Comparison of ENCODE assay signal across 19 cellular contexts in the genomic region with DNA sequence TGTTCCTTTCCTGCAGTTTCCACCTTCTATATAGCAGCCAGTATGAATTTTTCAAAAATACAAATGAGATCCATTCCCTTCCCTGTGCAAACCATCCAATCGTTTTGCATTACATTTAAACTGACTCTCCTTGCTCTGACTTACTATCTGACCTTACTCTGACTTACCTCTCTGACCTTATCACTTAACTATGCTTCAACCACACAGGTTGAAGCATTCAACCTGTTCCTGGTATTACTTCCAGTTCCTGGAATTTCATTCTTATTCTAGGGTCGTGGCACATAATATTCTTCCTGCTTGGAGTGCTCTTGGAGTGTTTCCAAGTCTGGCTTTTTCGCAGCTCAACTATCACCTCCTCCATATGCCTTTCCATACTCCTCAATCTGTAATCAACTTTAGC.
DNase-seq lines count a peak whose midpoint lies in the region; ATAC-seq, FAIRE-seq and TF ChIP-seq lines count a peak whose summit lies in the region.
"Had no signal": no experiment of that assay in that cellular context is flagged by ENCODE, and none has a peak within 500 bp of the region (broad histone marks: within the 10 kb centered on the region; RNA-seq: fewer than 3 reads in every experiment).

No MANE protein-coding gene starts in this region.

- H4K8ac ChIP-seq in IMR-90 (ENCODE audit: low read depth in 2 of 2, low read length in 2 of 2) = no peak overlapping the region

- no peak for ATAC-seq in IMR-90 (ENCODE audit: low read depth)
- peak; percentile 31; the same call in 1 of the 3 replicates for ATAC-seq in RWPE2 (ENCODE audit: low read depth)
- no peak for ATAC-seq in HG03469 (IDR thresholded peaks at IDR 0.05; ENCODE audit: unreplicated experiment)
- ATAC-seq: GM12878 had no signal

- no peak overlapping the region for H2BK20ac ChIP-seq in IMR-90 (ENCODE audit: low read depth, low read length)

- H3K36me3 Mint-ChIP-seq in neural progenitor cell = no peaks in the 10 kb centered on the region

- no peak overlapping the region for H3K23ac ChIP-seq in IMR-90 (ENCODE audit: low read depth, low read length)

- H3F3A ChIP-seq in neural progenitor cell (ENCODE audit: low read depth) = no peaks in the 10 kb centered on the region

- H3K4me1 ChIP-seq in IMR-90 (ENCODE audit: control insufficient read depth, insufficient read depth, low read length) = peaks cover 9% of the 10 kb centered on the region
- peaks cover 6% of the 10 kb centered on the region for H3K4me1 ChIP-seq in RWPE2 (ENCODE audit: insufficient read depth, poor library complexity, severe bottlenecking)
- H3K4me1 ChIP-seq in neural progenitor cell = no peaks in the 10 kb centered on the region
- no peaks in the 10 kb centered on the region for H3K4me1 ChIP-seq in kidney (ENCODE audit: control insufficient read depth in 1 of 2, insufficient read depth in 1 of 2, low read depth in 1 of 2, low read length in 2 of 2)
- H3K4me1 ChIP-seq in vagina = no peaks in the 10 kb centered on the region
- H3K4me1 ChIP-seq: Caco-2 had no signal

- H2BK5ac ChIP-seq in IMR-90 (ENCODE audit: low read depth, low read length, poor library complexity, severe bottlenecking) = no peak overlapping the region

- no peak overlapping the region for H3K14ac ChIP-seq in IMR-90 (replicated peaks; ENCODE audit: low read depth, low read length)

- no peaks in the 10 kb centered on the region for H4K20me1 ChIP-seq in IMR-90 (ENCODE audit: insufficient read depth, low read length)
- no peaks in the 10 kb centered on the region for H4K20me1 ChIP-seq in neural progenitor cell (ENCODE audit: low read depth)

- dilution Hi-C loops in IMR-90 (cut with HindIII; ENCODE audit: low sequenced_read_pairs, unreplicated experiment) = no loop called here

- H3K27ac ChIP-seq in IMR-90 (ENCODE audit: insufficient read depth, low read length) (no peak overlapping the region), RWPE2 (ENCODE audit: poor library complexity, severe bottlenecking) (no peak overlapping the region), neural progenitor cell (no peak overlapping the region), kidney (ENCODE audit: low read depth in 2 of 2, low read length in 2 of 2) (no peak overlapping the region), vagina (no peak overlapping the region)
- H3K27ac ChIP-seq: C4-2B had no signal

- no peaks in the 10 kb centered on the region for H3K9me3 Mint-ChIP-seq in neural progenitor cell
- H3K9me3 Mint-ChIP-seq: CD4-positive, alpha-beta T cell; H9 had no signal

- POLR2A ChIA-PET in IMR-90 (lab: Charles Lee; ENCODE audit: unreplicated experiment) = no interaction called here

- H3K27ac Mint-ChIP-seq in neural progenitor cell = no peak overlapping the region
- H3K27ac Mint-ChIP-seq: CD4-positive, alpha-beta T cell; H9 had no signal

- H3K4ac ChIP-seq in IMR-90 (ENCODE audit: low read depth, low read length) = no peak overlapping the region

- no peak overlapping the region for H2BK15ac ChIP-seq in IMR-90 (ENCODE audit: low read depth, low read length)

- peak overlapping the region; percentile 29; the same call in 1 of the 2 replicates for H3K18ac ChIP-seq in IMR-90 (ENCODE audit: low read depth, low read length)

- CTCF ChIA-PET in IMR-90 (lab: Yijun Ruan, JAX) = interaction anchor here (0.7 kb wide), 1 partner anchor 18 kb away, joined by 3 read pairs; no protein-coding TSS in a partner anchor

- H3K27me3 ChIP-seq in IMR-90 (ENCODE audit: control insufficient read depth, insufficient read depth, low read length) (no peaks in the 10 kb centered on the region), RWPE2 (ENCODE audit: insufficient read depth, poor library complexity, severe bottlenecking) (no peaks in the 10 kb centered on the region), neural progenitor cell (no peaks in the 10 kb centered on the region), vagina (no peaks in the 10 kb centered on the region)

- no peak overlapping the region for H2BK120ac ChIP-seq in IMR-90 (ENCODE audit: low read depth, low read length)

- H3K4me3 ChIP-seq in IMR-90 (ENCODE audit: insufficient read depth, low read depth, low read length) (no peak overlapping the region), RWPE2 (ENCODE audit: severe bottlenecking) (no peak overlapping the region), neural progenitor cell (no peak overlapping the region), kidney (ENCODE audit: low read length in 2 of 2) (no peak overlapping the region), vagina (no peak overlapping the region)
- H3K4me3 ChIP-seq: GM12878 had no signal

- no peaks in the 10 kb centered on the region for H3K9me3 ChIP-seq in IMR-90 (ENCODE audit: control insufficient read depth, insufficient read depth, low read length)
- H3K9me3 ChIP-seq in RWPE2 (ENCODE audit: severe bottlenecking) = no peaks in the 10 kb centered on the region
- H3K9me3 ChIP-seq in neural progenitor cell (ENCODE audit: low read depth) = no peaks in the 10 kb centered on the region
- H3K9me3 ChIP-seq in kidney (ENCODE audit: control insufficient read depth in 1 of 2, low read length in 2 of 2) = no peaks in the 10 kb centered on the region
- H3K9me3 ChIP-seq in vagina = no peaks in the 10 kb centered on the region
- H3K9me3 ChIP-seq: Caco-2 had no signal

- DNase-seq in DMS 273 (lab: John Stamatoyannopoulos, UW; ENCODE audit: unreplicated experiment) = peak; percentile 11
- DNase-seq in IMR-90 = no peak
- no peak for DNase-seq in RWPE2 (ENCODE audit: low spot score)
- no peak for DNase-seq in neural progenitor cell (ENCODE audit: low spot score)
- no peak for DNase-seq in kidney
- DNase-seq in vagina (ENCODE audit: extremely low spot score in 2 of 2) = no peak
- DNase-seq: AML-193; Caco-2; CD4-positive, alpha-beta T cell; DMS53; DND-41; EL; H9 had no signal

- no peaks in the 10 kb centered on the region for H3K36me3 ChIP-seq in IMR-90 (ENCODE audit: control insufficient read depth, insufficient read depth, low read length)
- no peaks in the 10 kb centered on the region for H3K36me3 ChIP-seq in RWPE2 (ENCODE audit: low read depth)
- H3K36me3 ChIP-seq in neural progenitor cell = no peaks in the 10 kb centered on the region
- no peaks in the 10 kb centered on the region for H3K36me3 ChIP-seq in kidney (ENCODE audit: control insufficient read depth in 1 of 2, insufficient read depth in 2 of 2, low read length in 2 of 2)
- H3K36me3 ChIP-seq in vagina = no peaks in the 10 kb centered on the region

- no peak for TF ChIP-seq RAD21 in IMR-90 (IDR thresholded peaks at IDR 0.05; ENCODE audit: low read length)

- no peaks in the 10 kb centered on the region for H3K4me1 Mint-ChIP-seq in neural progenitor cell
- H3K4me1 Mint-ChIP-seq: H9 had no signal

- no peak overlapping the region for H3K9ac ChIP-seq in IMR-90 (ENCODE audit: low read depth, low read length)
- no peak overlapping the region for H3K9ac ChIP-seq in neural progenitor cell
- H3K9ac ChIP-seq in kidney (ENCODE audit: low read length in 2 of 2) = no peak overlapping the region

- H3K79me1 ChIP-seq in IMR-90 (ENCODE audit: low read depth in 1 of 2, low read length in 2 of 2) = no peaks in the 10 kb centered on the region

- TF ChIP-seq CTCF in IMR-90 (conservative IDR thresholded peaks at IDR 0.05; ENCODE audit: low read depth, low read length) = no peak
- TF ChIP-seq CTCF in RWPE2 (IDR thresholded peaks at IDR 0.05; ENCODE audit: poor library complexity, severe bottlenecking) = no peak
- no peak for TF ChIP-seq CTCF in neural progenitor cell (IDR thresholded peaks at IDR 0.05)
- no peak for TF ChIP-seq CTCF in kidney (IDR thresholded peaks at IDR 0.05; ENCODE audit: borderline replicate concordance, extremely low read depth, insufficient read depth)
- no peak for TF ChIP-seq CTCF in vagina (IDR thresholded peaks at IDR 0.05)

- H2AFZ ChIP-seq in IMR-90 (replicated peaks; ENCODE audit: low read length, poor library complexity) (no peak overlapping the region), neural progenitor cell (replicated peaks) (peak overlapping the region; percentile 31)

- H4K91ac ChIP-seq in IMR-90 (ENCODE audit: insufficient read depth, low read depth, low read length) = no peak overlapping the region

- H3K4me3 Mint-ChIP-seq in neural progenitor cell = no peak overlapping the region
- H3K4me3 Mint-ChIP-seq: CD4-positive, alpha-beta T cell; H9 had no signal

- H2AK9ac ChIP-seq in IMR-90 (replicated peaks; ENCODE audit: low read depth, low read length, poor library complexity) = no peak overlapping the region

- H3K4me2 ChIP-seq in IMR-90 (ENCODE audit: low read depth, low read length) (no peak overlapping the region), neural progenitor cell (no peak overlapping the region)

- H2AK5ac ChIP-seq in IMR-90 (ENCODE audit: low read depth, low read length) = no peak overlapping the region

- in situ Hi-C loops in IMR-90 (cut with MboI; ENCODE audit: low sequenced_read_pairs) = no loop called here

- no peak overlapping the region for H3K56ac ChIP-seq in IMR-90 (ENCODE audit: extremely low read depth, insufficient read depth, low read length)

- BruUV-seq in IMR-90 (replicated peaks; lab: Mats Ljungman, UMichigan) = no TSS peak

- no peaks in the 10 kb centered on the region for H3K79me2 ChIP-seq in neural progenitor cell (ENCODE audit: low read depth)

- no peak overlapping the region for H4K5ac ChIP-seq in IMR-90 (ENCODE audit: low read depth, low read length)

- FAIRE-seq in kidney (lab: Jason Lieb, UNC) = no peak
- FAIRE-seq: A204.1, GM12878, GM19239, H1 had no signal

- TF ChIP-seq POLR2A in IMR-90 (IDR thresholded peaks at IDR 0.05; ENCODE audit: low read depth, low read length) = no peak
- TF ChIP-seq POLR2A in vagina (IDR thresholded peaks at IDR 0.05) = no peak

- no peaks in the 10 kb centered on the region for H3K27me3 Mint-ChIP-seq in neural progenitor cell (ENCODE audit: insufficient read depth, low read depth)
- H3K27me3 Mint-ChIP-seq: CD4-positive, alpha-beta T cell had no signal

- 33% methylated on average over 1 of the region's 3 CpGs; no CpG with 5 or more reads in 1 of the 2 experiments for WGBS in IMR-90 (ENCODE audit: extremely low coverage in 2 of 2, insufficient read length in 1 of 2), 2 experiments

- no peaks in the 10 kb centered on the region for H3K9me1 ChIP-seq in IMR-90 (ENCODE audit: insufficient read depth, low read length)

- intact Hi-C loops in IMR-90 (cut with micrococcal nuclease) = no loop called here
- intact Hi-C loops in kidney (cut with DNase I) = no loop called here
- intact Hi-C loops in vagina (cut with DNase I) = no loop called here

TF ChIP-seq in IMR-90, 13 proteins besides CTCF, POLR2A, EP300 and RAD21 (continues in another document):
- no peak for TF ChIP-seq BHLHE40 (IDR thresholded peaks at IDR 0.05; ENCODE audit: low read depth, low read length)
- TF ChIP-seq USF2 (IDR thresholded peaks at IDR 0.05; ENCODE audit: low read depth, low read length) = no peak
- TF ChIP-seq RCOR1 (IDR thresholded peaks at IDR 0.05; ENCODE audit: insufficient replicate concordance, low read length) = no peak
